In the genomic region with DNA sequence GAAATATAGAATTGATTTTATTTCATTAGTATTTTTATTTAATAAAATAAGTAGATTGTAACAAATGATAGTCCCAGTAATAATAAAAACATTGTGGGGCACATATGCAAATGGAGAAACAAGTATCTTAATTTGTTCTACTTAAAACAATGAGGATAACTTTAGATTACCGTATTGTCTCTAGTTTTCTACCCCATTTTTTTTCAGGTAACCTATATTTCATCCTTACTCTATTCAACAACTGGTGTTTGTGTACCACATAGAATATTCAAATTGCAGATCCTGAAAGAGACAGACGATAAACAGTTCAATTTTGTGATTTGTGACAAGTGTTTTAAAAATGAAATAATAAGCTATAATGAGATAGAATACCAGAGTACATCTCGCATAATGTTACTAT, we compare ENCODE assay signal across 2 cellular contexts.
TF ChIP-seq lines count a peak whose summit lies in the region.

No MANE protein-coding gene starts in this region.

TF ChIP-seq in HepG2, 621 proteins besides CTCF, POLR2A, EP300 and RAD21:
- TF ChIP-seq ZNF251 (CRISPR knock-in tag; IDR thresholded peaks at IDR 0.05) (no peak), GZF1 (CRISPR knock-in tag; IDR thresholded peaks at IDR 0.05) (0 out of 2 replicates have a peak, but pooled peaks have one; percentile 49), NR2F2 (IDR thresholded peaks at IDR 0.05; ENCODE audit: borderline replicate concordance, low read depth) (no peak), ZNF792 (CRISPR knock-in tag; IDR thresholded peaks at IDR 0.05) (no peak), PLRG1 (conservative IDR thresholded peaks at IDR 0.05) (no peak)

TF ChIP-seq in H1, 55 proteins besides CTCF, POLR2A, EP300 and RAD21:
- TF ChIP-seq CBX5 (IDR thresholded peaks at IDR 0.05; ENCODE audit: low read depth, low read length) (no peak), CTBP2 (IDR thresholded peaks at IDR 0.05; ENCODE audit: borderline replicate concordance, insufficient read depth, insufficient read length, low read length) (no peak)
- TF ChIP-seq, protein P1, sequence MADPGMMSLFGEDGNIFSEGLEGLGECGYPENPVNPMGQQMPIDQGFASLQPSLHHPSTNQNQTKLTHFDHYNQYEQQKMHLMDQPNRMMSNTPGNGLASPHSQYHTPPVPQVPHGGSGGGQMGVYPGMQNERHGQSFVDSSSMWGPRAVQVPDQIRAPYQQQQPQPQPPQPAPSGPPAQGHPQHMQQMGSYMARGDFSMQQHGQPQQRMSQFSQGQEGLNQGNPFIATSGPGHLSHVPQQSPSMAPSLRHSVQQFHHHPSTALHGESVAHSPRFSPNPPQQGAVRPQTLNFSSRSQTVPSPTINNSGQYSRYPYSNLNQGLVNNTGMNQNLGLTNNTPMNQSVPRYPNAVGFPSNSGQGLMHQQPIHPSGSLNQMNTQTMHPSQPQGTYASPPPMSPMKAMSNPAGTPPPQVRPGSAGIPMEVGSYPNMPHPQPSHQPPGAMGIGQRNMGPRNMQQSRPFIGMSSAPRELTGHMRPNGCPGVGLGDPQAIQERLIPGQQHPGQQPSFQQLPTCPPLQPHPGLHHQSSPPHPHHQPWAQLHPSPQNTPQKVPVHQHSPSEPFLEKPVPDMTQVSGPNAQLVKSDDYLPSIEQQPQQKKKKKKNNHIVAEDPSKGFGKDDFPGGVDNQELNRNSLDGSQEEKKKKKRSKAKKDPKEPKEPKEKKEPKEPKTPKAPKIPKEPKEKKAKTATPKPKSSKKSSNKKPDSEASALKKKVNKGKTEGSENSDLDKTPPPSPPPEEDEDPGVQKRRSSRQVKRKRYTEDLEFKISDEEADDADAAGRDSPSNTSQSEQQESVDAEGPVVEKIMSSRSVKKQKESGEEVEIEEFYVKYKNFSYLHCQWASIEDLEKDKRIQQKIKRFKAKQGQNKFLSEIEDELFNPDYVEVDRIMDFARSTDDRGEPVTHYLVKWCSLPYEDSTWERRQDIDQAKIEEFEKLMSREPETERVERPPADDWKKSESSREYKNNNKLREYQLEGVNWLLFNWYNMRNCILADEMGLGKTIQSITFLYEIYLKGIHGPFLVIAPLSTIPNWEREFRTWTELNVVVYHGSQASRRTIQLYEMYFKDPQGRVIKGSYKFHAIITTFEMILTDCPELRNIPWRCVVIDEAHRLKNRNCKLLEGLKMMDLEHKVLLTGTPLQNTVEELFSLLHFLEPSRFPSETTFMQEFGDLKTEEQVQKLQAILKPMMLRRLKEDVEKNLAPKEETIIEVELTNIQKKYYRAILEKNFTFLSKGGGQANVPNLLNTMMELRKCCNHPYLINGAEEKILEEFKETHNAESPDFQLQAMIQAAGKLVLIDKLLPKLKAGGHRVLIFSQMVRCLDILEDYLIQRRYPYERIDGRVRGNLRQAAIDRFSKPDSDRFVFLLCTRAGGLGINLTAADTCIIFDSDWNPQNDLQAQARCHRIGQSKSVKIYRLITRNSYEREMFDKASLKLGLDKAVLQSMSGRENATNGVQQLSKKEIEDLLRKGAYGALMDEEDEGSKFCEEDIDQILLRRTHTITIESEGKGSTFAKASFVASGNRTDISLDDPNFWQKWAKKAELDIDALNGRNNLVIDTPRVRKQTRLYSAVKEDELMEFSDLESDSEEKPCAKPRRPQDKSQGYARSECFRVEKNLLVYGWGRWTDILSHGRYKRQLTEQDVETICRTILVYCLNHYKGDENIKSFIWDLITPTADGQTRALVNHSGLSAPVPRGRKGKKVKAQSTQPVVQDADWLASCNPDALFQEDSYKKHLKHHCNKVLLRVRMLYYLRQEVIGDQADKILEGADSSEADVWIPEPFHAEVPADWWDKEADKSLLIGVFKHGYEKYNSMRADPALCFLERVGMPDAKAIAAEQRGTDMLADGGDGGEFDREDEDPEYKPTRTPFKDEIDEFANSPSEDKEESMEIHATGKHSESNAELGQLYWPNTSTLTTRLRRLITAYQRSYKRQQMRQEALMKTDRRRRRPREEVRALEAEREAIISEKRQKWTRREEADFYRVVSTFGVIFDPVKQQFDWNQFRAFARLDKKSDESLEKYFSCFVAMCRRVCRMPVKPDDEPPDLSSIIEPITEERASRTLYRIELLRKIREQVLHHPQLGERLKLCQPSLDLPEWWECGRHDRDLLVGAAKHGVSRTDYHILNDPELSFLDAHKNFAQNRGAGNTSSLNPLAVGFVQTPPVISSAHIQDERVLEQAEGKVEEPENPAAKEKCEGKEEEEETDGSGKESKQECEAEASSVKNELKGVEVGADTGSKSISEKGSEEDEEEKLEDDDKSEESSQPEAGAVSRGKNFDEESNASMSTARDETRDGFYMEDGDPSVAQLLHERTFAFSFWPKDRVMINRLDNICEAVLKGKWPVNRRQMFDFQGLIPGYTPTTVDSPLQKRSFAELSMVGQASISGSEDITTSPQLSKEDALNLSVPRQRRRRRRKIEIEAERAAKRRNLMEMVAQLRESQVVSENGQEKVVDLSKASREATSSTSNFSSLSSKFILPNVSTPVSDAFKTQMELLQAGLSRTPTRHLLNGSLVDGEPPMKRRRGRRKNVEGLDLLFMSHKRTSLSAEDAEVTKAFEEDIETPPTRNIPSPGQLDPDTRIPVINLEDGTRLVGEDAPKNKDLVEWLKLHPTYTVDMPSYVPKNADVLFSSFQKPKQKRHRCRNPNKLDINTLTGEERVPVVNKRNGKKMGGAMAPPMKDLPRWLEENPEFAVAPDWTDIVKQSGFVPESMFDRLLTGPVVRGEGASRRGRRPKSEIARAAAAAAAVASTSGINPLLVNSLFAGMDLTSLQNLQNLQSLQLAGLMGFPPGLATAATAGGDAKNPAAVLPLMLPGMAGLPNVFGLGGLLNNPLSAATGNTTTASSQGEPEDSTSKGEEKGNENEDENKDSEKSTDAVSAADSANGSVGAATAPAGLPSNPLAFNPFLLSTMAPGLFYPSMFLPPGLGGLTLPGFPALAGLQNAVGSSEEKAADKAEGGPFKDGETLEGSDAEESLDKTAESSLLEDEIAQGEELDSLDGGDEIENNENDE (IDR thresholded peaks at IDR 0.05; ENCODE audit: insufficient replicate concordance, low read length), result peak; percentile 97
